In genomic region chr14:27049611-27050172, GRCh38 we compare ENCODE assay signal across 13 cellular contexts.
"Had no signal": no experiment of that assay in that cellular context is flagged by ENCODE, and none has a peak within 500 bp of the region (broad histone marks: within the 10 kb centered on the region; RNA-seq: fewer than 3 reads in every experiment).

No MANE protein-coding gene starts in this region.

- H3K27ac Mint-ChIP-seq: activated CD4-positive, alpha-beta memory T cell treated with anti-CD3 and anti-CD28 coated beads for 36 hours; activated naive CD8-positive, alpha-beta T cell treated with anti-CD3 and anti-CD28 coated beads, Interleukin-2, amount 50 U/mL, for 24 hours; endodermal cell had no signal

- H3K36me3 Mint-ChIP-seq: activated CD4-positive, alpha-beta memory T cell treated with anti-CD3 and anti-CD28 coated beads for 36 hours had no signal

- H3K4me1 Mint-ChIP-seq: activated naive CD8-positive, alpha-beta T cell treated with anti-CD3 and anti-CD28 coated beads, Interleukin-2, amount 50 U/mL, for 24 hours; neural crest cell had no signal

- ATAC-seq: activated naive CD8-positive, alpha-beta T cell treated with anti-CD3 and anti-CD28 coated beads, Interleukin-2, amount 50 U/mL, for 24 hours; pancreas had no signal

- H3K27me3 Mint-ChIP-seq: activated CD4-positive, alpha-beta memory T cell treated with anti-CD3 and anti-CD28 coated beads for 36 hours; activated naive CD8-positive, alpha-beta T cell treated with anti-CD3 and anti-CD28 coated beads, Interleukin-2, amount 50 U/mL, for 24 hours had no signal

- H3K4me3 Mint-ChIP-seq: activated CD4-positive, alpha-beta memory T cell treated with anti-CD3 and anti-CD28 coated beads for 36 hours; activated naive CD8-positive, alpha-beta T cell treated with anti-CD3 and anti-CD28 coated beads, Interleukin-2, amount 50 U/mL, for 24 hours; endodermal cell; neural crest cell had no signal

- DNase-seq: activated CD4-positive, alpha-beta memory T cell treated with anti-CD3 and anti-CD28 coated beads for 36 hours; activated naive CD4-positive, alpha-beta T cell; activated naive CD8-positive, alpha-beta T cell treated with anti-CD3 and anti-CD28 coated beads, Interleukin-2, amount 50 U/mL, for 24 hours; activated T-cell treated with anti-CD3 and anti-CD28 coated beads, Interleukin-2, amount 50 U/mL, for 48 hours; endodermal cell; erythroblast; mesendoderm; pancreas; stimulated activated CD4-positive, alpha-beta T cell treated with anti-CD3 and anti-CD28 coated beads, Interleukin-2, amount 100 ng/mL, for 48 hours; stimulated activated naive CD4-positive, alpha-beta T cell treated with Interleukin-2 at 50 U/mL for 16 hours; upper lobe of left lung had no signal

- FAIRE-seq: bronchial epithelial cell had no signal
